Comparison of ENCODE assay signal across 9 cellular contexts in the genomic region with DNA sequence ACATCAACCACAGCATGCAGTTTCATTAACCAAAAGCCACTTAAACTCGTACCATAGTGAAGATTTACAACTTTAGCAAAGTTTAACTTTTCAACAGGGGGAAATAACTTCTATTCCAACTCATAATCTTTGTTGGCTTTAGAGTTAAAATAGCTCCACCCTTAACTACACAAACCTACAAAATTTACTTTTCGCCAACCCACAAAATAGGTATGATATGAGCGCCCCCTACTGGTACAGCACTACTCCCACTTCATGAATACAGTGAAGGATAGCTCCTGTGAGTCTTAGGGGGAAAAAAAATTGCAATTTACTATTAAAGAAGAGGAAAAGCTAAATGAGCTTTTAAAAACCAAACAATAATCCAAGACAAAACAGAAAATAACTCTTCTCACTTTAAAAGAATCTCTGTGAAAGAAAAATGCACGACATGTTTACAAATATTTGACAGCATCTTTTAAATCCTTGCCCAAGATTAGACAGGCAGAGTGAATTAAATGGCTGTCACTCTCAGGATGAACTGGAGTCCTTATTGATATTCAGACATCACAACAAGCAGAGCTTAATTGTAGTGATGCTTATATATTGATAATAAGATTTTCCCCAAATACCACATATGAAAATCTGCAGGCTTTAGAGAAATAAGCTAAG. TPM values are rescaled to one million over a fixed set of nuclear protein-coding genes. Genes with fewer than 3 reads are reported as not detected.
DNase-seq lines count a peak whose midpoint lies in the region; ATAC-seq and TF ChIP-seq lines count a peak whose summit lies in the region.
"Had no signal": no experiment of that assay in that cellular context is flagged by ENCODE, and none has a peak within 500 bp of the region (broad histone marks: within the 10 kb centered on the region; RNA-seq: fewer than 3 reads in every experiment).

No MANE protein-coding gene starts in this region.

- no peak overlapping the region for H3K27ac ChIP-seq in CD4-positive, alpha-beta T cell (ENCODE audit: low read depth, low read length)
- no peak overlapping the region for H3K27ac ChIP-seq in neuronal stem cell (replicated peaks; ENCODE audit: low read length)

- H2AFZ ChIP-seq in neuronal stem cell (ENCODE audit: low read length): no peak overlapping the region

- H3K18ac ChIP-seq in neuronal stem cell (ENCODE audit: low read length): no peak overlapping the region

- H2BK15ac ChIP-seq in neuronal stem cell (ENCODE audit: low read length): no peak overlapping the region

- no peaks in the 10 kb centered on the region for H3K36me3 Mint-ChIP-seq in CD4-positive, alpha-beta T cell (ENCODE audit: low read depth)

- H3K4ac ChIP-seq in neuronal stem cell (ENCODE audit: low read length): no peak overlapping the region

- CTCF ChIA-PET in CD4-positive, alpha-beta T cell (lab: Charles Lee): interaction anchor here (0.5 to 2.8 kb wide), 23 partner anchors 8 to 1006 kb away, joined by 3 to 38 read pairs (median 4); a partner anchor contains a TSS

- peak; percentile 10 to 64 (median 47) for DNase-seq in CD4-positive, alpha-beta T cell
- DNase-seq in GM19238 (ENCODE audit: insufficient read length, low spot score): peak; percentile 0
- peak; percentile 84 for DNase-seq in OCI-M1 (lab: John Stamatoyannopoulos, UW)
- DNase-seq in activated T-cell treated with anti-CD3 and anti-CD28 coated beads for 48 hours (ENCODE audit: low read depth): peak; percentile 27
- peak; percentile 78 for DNase-seq in fibroblast of mammary gland (ENCODE audit: low read depth)
- DNase-seq in neuronal stem cell (ENCODE audit: low spot score): peak; percentile 59
- DNase-seq in superior temporal gyrus (ENCODE audit: extremely low spot score): peak; percentile 94

- no peaks in the 10 kb centered on the region for H3K4me1 ChIP-seq in neuronal stem cell (ENCODE audit: control insufficient read depth in 2 of 2, insufficient read depth in 1 of 2, low read depth in 1 of 2, low read length in 2 of 2)

- H3K9ac ChIP-seq in neuronal stem cell (ENCODE audit: low read depth, low read length, poor library complexity): no peak overlapping the region

- H2AK5ac ChIP-seq in neuronal stem cell (ENCODE audit: low read depth, low read length): no peak overlapping the region

- no peak overlapping the region for H2BK5ac ChIP-seq in neuronal stem cell (ENCODE audit: low read length)

- peaks cover 11% of the 10 kb centered on the region for H3K4me1 Mint-ChIP-seq in CD4-positive, alpha-beta T cell (ENCODE audit: low read depth)

- no peak overlapping the region for H3K4me2 ChIP-seq in neuronal stem cell (ENCODE audit: insufficient read depth, low read length, poor library complexity, severe bottlenecking)

- no peak overlapping the region for H3K27ac Mint-ChIP-seq in CD4-positive, alpha-beta T cell

- peak; percentile 58 for ATAC-seq in CD4-positive, alpha-beta T cell (ENCODE audit: poor library complexity)
- peak; percentile 58 for ATAC-seq in HG03571 (IDR thresholded peaks at IDR 0.05; ENCODE audit: unreplicated experiment)

- H2BK120ac ChIP-seq in neuronal stem cell (ENCODE audit: low read depth, low read length): no peak overlapping the region

- peaks cover 14% of the 10 kb centered on the region for H3K27me3 Mint-ChIP-seq in CD4-positive, alpha-beta T cell

- no peak overlapping the region for H4K91ac ChIP-seq in neuronal stem cell (ENCODE audit: low read depth, low read length, poor library complexity)

- no CpG with 5 or more reads among the region's 4 CpGs for WGBS in neuronal stem cell (ENCODE audit: extremely low coverage in 2 of 2, insufficient read length in 2 of 2, insufficient replicate concordance in 1 of 2), 2 donors

- H3K14ac ChIP-seq in neuronal stem cell (ENCODE audit: low read length): no peak overlapping the region

- no peaks in the 10 kb centered on the region for H3K79me1 ChIP-seq in neuronal stem cell (ENCODE audit: low read depth, low read length)

- no peaks in the 10 kb centered on the region for H3K27me3 ChIP-seq in CD4-positive, alpha-beta T cell (ENCODE audit: control insufficient read depth, insufficient read depth, low read length)
- H3K27me3 ChIP-seq in neuronal stem cell (ENCODE audit: control insufficient read depth in 3 of 3, insufficient read depth in 3 of 3, low read depth in 1 of 3, low read length in 3 of 3): no peaks in the 10 kb centered on the region

- H2BK12ac ChIP-seq in neuronal stem cell (ENCODE audit: low read length): no peak overlapping the region

- intact Hi-C loops in CD4-positive, alpha-beta T cell (cut with DNase I, micrococcal nuclease): loop anchor here (1.0 to 5.0 kb wide), 7 partner anchors 472 to 997 kb away; no protein-coding TSS in a partner anchor

- H3K4me3 Mint-ChIP-seq in CD4-positive, alpha-beta T cell: no peak overlapping the region

- H4K8ac ChIP-seq in neuronal stem cell (ENCODE audit: low read depth, low read length): no peak overlapping the region

- no peaks in the 10 kb centered on the region for H3K9me3 ChIP-seq in CD4-positive, alpha-beta T cell (ENCODE audit: control insufficient read depth, low read length)
- H3K9me3 ChIP-seq in neuronal stem cell (replicated peaks in 1 of 2; ENCODE audit: control insufficient read depth in 2 of 2, insufficient read depth in 1 of 2, low read depth in 1 of 2, low read length in 2 of 2): no peaks in the 10 kb centered on the region

- peak; percentile 92 for TF ChIP-seq CTCF in CD4-positive, alpha-beta T cell (IDR thresholded peaks at IDR 0.05)
- TF ChIP-seq CTCF in fibroblast of mammary gland (conservative IDR thresholded peaks at IDR 0.05; ENCODE audit: control insufficient read depth, insufficient read depth, low read depth, low read length): peak; percentile 97

- POLR2A ChIA-PET in CD4-positive, alpha-beta T cell (lab: Charles Lee): interaction anchor here (0.6 to 2.2 kb wide), 4 partner anchors 485 to 717 kb away, joined by 3 to 12 read pairs (median 4); no protein-coding TSS in a partner anchor

- H3K23ac ChIP-seq in neuronal stem cell (ENCODE audit: low read depth, low read length, poor library complexity): no peak overlapping the region

- no peak overlapping the region for H3K4me3 ChIP-seq in fibroblast of mammary gland (ENCODE audit: control insufficient read depth, low read depth, low read length)
- no peak overlapping the region for H3K4me3 ChIP-seq in neuronal stem cell (ENCODE audit: low read length in 2 of 2)

- H3K36me3 ChIP-seq in neuronal stem cell (replicated peaks in 1 of 2; ENCODE audit: control insufficient read depth in 2 of 2, insufficient read depth in 2 of 2, low read length in 2 of 2): no peaks in the 10 kb centered on the region

- H3K9me3 Mint-ChIP-seq in CD4-positive, alpha-beta T cell: no peaks in the 10 kb centered on the region

RNA-seq across cellular contexts. Expression of a gene that starts 32.2 kb away (rescaled TPM):
- not detected for total RNA-seq in CD4-positive, alpha-beta T cell
- polyA plus RNA-seq in neuronal stem cell (2013, experiment 1 of 2): 1.2 TPM
- polyA plus RNA-seq in neuronal stem cell (2013, experiment 2 of 2): 1.3 TPM
- total RNA-seq: T-helper 1 cell treated with Interleukin-12 subunit alpha and Interleukin-12 subunit beta and Interleukin-4 antibody, amounts not matched to agents 30 ng/mL and 1 ng/mL, for 36 hours had no signal

Comparison
In these comparisons a context has a peak if more than half of its experiments do, and no peak if none do; other contexts are left out.
1. DNase-seq: peak in every context shown above with its lines; median percentile 94 in superior temporal gyrus; 84 in OCI-M1; 78 in fibroblast of mammary gland; 59 in neuronal stem cell; 47 in CD4-positive, alpha-beta T cell; 27 in activated T-cell treated with anti-CD3 and anti-CD28 coated beads for 48 hours; 0 in GM19238.